In genomic region chr20:32709528-32710121, GRCh38 we compare ENCODE assay signal across 1 cellular context.
TF ChIP-seq lines count a peak whose summit lies in the region.

No MANE protein-coding gene starts in this region.

TF ChIP-seq in K562, 482 proteins besides CTCF, POLR2A, EP300 and RAD21:
- TF ChIP-seq MEF2A (IDR thresholded peaks at IDR 0.05; ENCODE audit: control insufficient read depth, low read depth, low read length) (peak; percentile 50), CBFA2T3 (IDR thresholded peaks at IDR 0.05) (0 out of 2 replicates have a peak, but pooled peaks have one; percentile 4), ELF2 (CRISPR knock-in tag; IDR thresholded peaks at IDR 0.05) (no peak)
